In genomic region chr7:67302113-67303039, GRCh38 we compare ENCODE assay signal across 8 cellular contexts.
DNase-seq lines count a peak whose midpoint lies in the region; ATAC-seq, FAIRE-seq and TF ChIP-seq lines count a peak whose summit lies in the region.

No MANE protein-coding gene starts in this region.

- peak overlapping the region; percentile 98 for H4K5ac ChIP-seq in H1 (ENCODE audit: insufficient read length, low read depth, low read length)

- H2BK15ac ChIP-seq in H1 (ENCODE audit: low read length) (no peak overlapping the region), mesenchymal stem cell (ENCODE audit: low read depth, poor library complexity, severe bottlenecking) (peak overlapping the region; percentile 80)

- peak; percentile 19 for FAIRE-seq in H1 (lab: Jason Lieb, UNC)

- peak; percentile 65 to 93 for TF ChIP-seq POLR2A in H1 (IDR thresholded peaks at IDR 0.05; ENCODE audit: control extremely low read depth in 1 of 2, low read depth in 2 of 2, low read length in 2 of 2)

- H3K4me1 ChIP-seq in H1 (replicated peaks in 1 of 4; ENCODE audit: control insufficient read depth in 3 of 4, insufficient read depth in 4 of 4, low read length in 3 of 4) (peaks cover 0 to 2% (median 0%) of the 10 kb centered on the region in 4 experiments; a peak in 1 of 7 replicates), mesenchymal stem cell (ENCODE audit: control insufficient read depth, insufficient read depth, low read depth, low read length) (peaks cover 5% of the 10 kb centered on the region)

- H2BK120ac ChIP-seq in H1 (replicated peaks; ENCODE audit: low read depth, low read length) (no peak overlapping the region), mesenchymal stem cell (ENCODE audit: low read depth, low read length) (peak overlapping the region; percentile 89)

- H3K18ac ChIP-seq in H1 (ENCODE audit: extremely low read depth, low read length) (peak overlapping the region; percentile 43; the same call in 1 of the 2 replicates), mesenchymal stem cell (ENCODE audit: low read depth in 1 of 2, low read length in 2 of 2) (peak overlapping the region; percentile 99)

- no peak overlapping the region for H3K4ac ChIP-seq in H1 (replicated peaks; ENCODE audit: insufficient read length, low read depth, low read length)
- peak overlapping the region; percentile 75 to 87 for H3K4ac ChIP-seq in mesenchymal stem cell (ENCODE audit: low read depth in 1 of 2, low read length in 2 of 2)

- peak overlapping the region; percentile 85 to 95 (median 88) for H3K9ac ChIP-seq in H1 (replicated peaks in 1 of 4; ENCODE audit: extremely low read depth in 1 of 4, low read depth in 3 of 4, low read length in 3 of 4)
- H3K9ac ChIP-seq in mesenchymal stem cell (ENCODE audit: low read length) = peak overlapping the region; percentile 97

- H2AFZ ChIP-seq in H1 (ENCODE audit: low read length) (peak overlapping the region; percentile 97), mesenchymal stem cell (ENCODE audit: low read depth, low read length) (peak overlapping the region; percentile 100)

- H3K56ac ChIP-seq in H1 (replicated peaks; ENCODE audit: insufficient read length, low read depth, low read length) = peak overlapping the region; percentile 73

- peak overlapping the region; percentile 71 to 93 (median 90) for H3K4me3 ChIP-seq in H1 (ENCODE audit: extremely low read depth in 1 of 4, insufficient read depth in 2 of 4, low read depth in 3 of 4, low read length in 4 of 4)
- H3K4me3 ChIP-seq in mesenchymal stem cell (ENCODE audit: insufficient read depth in 1 of 2, low read depth in 1 of 2, low read length in 2 of 2) = peak overlapping the region; percentile 93 to 94

- 0 out of 4 replicates have a peak, but pooled peaks of 1 of the 2 experiments have one; percentile 0 for TF ChIP-seq RAD21 in H1 (IDR thresholded peaks at IDR 0.05 in 1 of 2, conservative IDR thresholded peaks at IDR 0.05 in 1 of 2; ENCODE audit: low read depth in 2 of 2, low read length in 2 of 2)

- H3K23ac ChIP-seq in H1 (ENCODE audit: insufficient read length) (no peak overlapping the region), mesenchymal stem cell (ENCODE audit: low read length in 2 of 2) (peak overlapping the region in 1 of 2 experiments; percentile 99)

- H3K79me2 ChIP-seq in H1 (ENCODE audit: control insufficient read depth in 1 of 2, insufficient read depth in 2 of 2, low read length in 2 of 2) = peaks cover 0 to 22% of the 10 kb centered on the region in 2 experiments; a peak in 2 of 4 replicates

- peak overlapping the region; percentile 57 to 78 for H3K4me2 ChIP-seq in H1 (ENCODE audit: insufficient read depth in 1 of 2, low read depth in 2 of 2, low read length in 2 of 2)
- peak overlapping the region; percentile 95 for H3K4me2 ChIP-seq in mesenchymal stem cell (ENCODE audit: low read length, poor library complexity, severe bottlenecking)

- H4K8ac ChIP-seq in H1 (ENCODE audit: extremely low read depth, insufficient read depth, low read length) (peak overlapping the region; percentile 99), mesenchymal stem cell (ENCODE audit: low read length) (peak overlapping the region; percentile 94)

- TF ChIP-seq CTCF in H1 (IDR thresholded peaks at IDR 0.05; ENCODE audit: control extremely low read depth in 1 of 3, insufficient read depth in 1 of 3, low read depth in 1 of 3, low read length in 3 of 3) = no peak

- no peak overlapping the region for H2AK5ac ChIP-seq in H1 (ENCODE audit: low read depth, low read length)
- no peak overlapping the region for H2AK5ac ChIP-seq in mesenchymal stem cell (ENCODE audit: low read length, severe bottlenecking)

- H3K14ac ChIP-seq in H1 (ENCODE audit: insufficient read length) = no peak overlapping the region
- peak overlapping the region in 1 of 2 experiments; percentile 97 for H3K14ac ChIP-seq in mesenchymal stem cell (ENCODE audit: low read length in 2 of 2)

- no peaks in the 10 kb centered on the region for H3K23me2 ChIP-seq in H1 (ENCODE audit: low read depth, low read length)

- no peaks in the 10 kb centered on the region for H3K27me3 ChIP-seq in H1 (replicated peaks in 1 of 4; ENCODE audit: control insufficient read depth in 3 of 4, extremely low read depth in 1 of 4, insufficient read depth in 3 of 4, low read length in 3 of 4)
- no peaks in the 10 kb centered on the region for H3K27me3 ChIP-seq in mesenchymal stem cell (ENCODE audit: control insufficient read depth in 1 of 2, insufficient read depth in 1 of 2, low read length in 2 of 2)

- H4K20me1 ChIP-seq in H1 (replicated peaks in 1 of 2; ENCODE audit: control insufficient read depth in 1 of 2, insufficient read depth in 2 of 2, low read length in 2 of 2) = no peaks in the 10 kb centered on the region

- H3K79me1 ChIP-seq in H1 (ENCODE audit: low read depth, low read length) (no peaks in the 10 kb centered on the region; the same call in 1 of the 2 replicates), mesenchymal stem cell (replicated peaks; ENCODE audit: low read length, poor library complexity, severe bottlenecking) (peaks cover 4% of the 10 kb centered on the region)

- DNase-seq in COLO668 (lab: John Stamatoyannopoulos, UW; ENCODE audit: unreplicated experiment) (peak; percentile 98), HS-5 (ENCODE audit: low read depth) (peak; percentile 89), H1 (ENCODE audit: low read depth in 1 of 2, low spot score in 2 of 2) (peak; percentile 91 to 97), mesenchymal stem cell (peak; percentile 100)
- DNase-seq in NK-92 treated with Interleukin-12 subunit alpha and Interleukin-12 subunit beta, amount 100 ng/mL, for 24 hours (lab: John Stamatoyannopoulos, UW) = peak; percentile 99
- DNase-seq in activated CD8-positive, alpha-beta memory T cell treated with anti-CD3 and anti-CD28 coated beads for 48 hours (ENCODE audit: low read depth in 2 of 3, low spot score in 2 of 3) = peak; percentile 90 to 91 (median 91)
- DNase-seq in stimulated activated CD8-positive, alpha-beta memory T cell treated with anti-CD3 and anti-CD28 coated beads, Interleukin-12 subunit alpha, Interleukin-12 subunit beta, amount 100 ng/mL, for 4 hours (ENCODE audit: low read depth) = peak; percentile 94

- peak overlapping the region; percentile 68 for H2BK5ac ChIP-seq in H1 (ENCODE audit: low read depth, low read length)
- H2BK5ac ChIP-seq in mesenchymal stem cell (ENCODE audit: low read depth, low read length, poor library complexity, severe bottlenecking) = peak overlapping the region; percentile 69

- 1% methylated on average over 52 of the region's 83 CpGs; no CpG with 5 or more reads in 1 of the 2 experiments for WGBS in H1 (ENCODE audit: extremely low coverage in 1 of 2, insufficient coverage in 1 of 2, insufficient read length in 1 of 2, insufficient replicate concordance in 2 of 2, low coverage in 1 of 2, low lambda C conversion rate in 2 of 2, missing lambda C conversion rate in 1 of 2), 2 experiments
- under 1% methylated on average over 82 of the region's 83 CpGs for WGBS in mesenchymal stem cell

- H4K91ac ChIP-seq in H1 (replicated peaks; ENCODE audit: insufficient read length, low read length) (peak overlapping the region; percentile 94), mesenchymal stem cell (ENCODE audit: low read length) (peak overlapping the region; percentile 95)

- POLR2A ChIA-PET in H1 (lab: Charles Lee; ENCODE audit: partially characterized antibody) = interaction anchor here (0.6 to 2.4 kb wide), 12 partner anchors 11 to 1916 kb away, joined by 3 to 12 read pairs (median 4); partner anchors contain the start of gene SBDS

- no peak for TF ChIP-seq EP300 in H1 (IDR thresholded peaks at IDR 0.05; ENCODE audit: borderline replicate concordance in 1 of 2, low read depth in 2 of 2, low read length in 2 of 2)

- no peak overlapping the region for H2BK20ac ChIP-seq in H1 (ENCODE audit: low read length)

- CTCF ChIA-PET in H1 (lab: Charles Lee; ENCODE audit: partially characterized antibody) = interaction anchor here (0.7 to 1.0 kb wide), 2 partner anchors 69 to 75 kb away, joined by 3 to 4 read pairs; no protein-coding TSS in a partner anchor

- H2BK12ac ChIP-seq in H1 (ENCODE audit: low read depth, low read length) (no peak overlapping the region), mesenchymal stem cell (ENCODE audit: low read length in 2 of 2) (peak overlapping the region; percentile 39 to 78)

- H3K9me3 ChIP-seq in H1 (ENCODE audit: insufficient read depth in 2 of 2, low read depth in 1 of 2, low read length in 1 of 2) = no peaks in the 10 kb centered on the region
- no peaks in the 10 kb centered on the region for H3K9me3 ChIP-seq in mesenchymal stem cell (ENCODE audit: control insufficient read depth, low read length)

- H3K27ac ChIP-seq in H1 (ENCODE audit: low read depth, low read length) = peak overlapping the region; percentile 96
- peak overlapping the region; percentile 99 for H3K27ac ChIP-seq in mesenchymal stem cell (ENCODE audit: low read length, poor library complexity, severe bottlenecking)

- ATAC-seq in GM19468 (IDR thresholded peaks at IDR 0.05; ENCODE audit: extremely low read depth, unreplicated experiment) = peak; percentile 81

- H3K36me3 ChIP-seq in H1 (ENCODE audit: control insufficient read depth in 2 of 4, insufficient read depth in 4 of 4, low read length in 3 of 4) = peaks cover 0 to 7% (median 3%) of the 10 kb centered on the region in 4 experiments; a peak in 3 of 8 replicates
- peaks cover 4 to 6% of the 10 kb centered on the region in 2 experiments for H3K36me3 ChIP-seq in mesenchymal stem cell (ENCODE audit: control insufficient read depth in 1 of 2, insufficient read depth in 2 of 2, low read depth in 1 of 2, low read length in 2 of 2)

TF ChIP-seq in H1, 55 proteins besides CTCF, POLR2A, EP300 and RAD21 (continues in another document):
- 0 out of 2 replicates have a peak, but pooled peaks have one; percentile 19 for TF ChIP-seq CHD2 (IDR thresholded peaks at IDR 0.05; ENCODE audit: low read length)
- peak; percentile 25 for TF ChIP-seq TAF7 (optimal IDR thresholded peaks at IDR 0.05; ENCODE audit: borderline replicate concordance, low read depth, low read length)
- TF ChIP-seq BCL11A (IDR thresholded peaks at IDR 0.05; ENCODE audit: low read depth in 2 of 2, low read length in 2 of 2) = no peak
- peak; percentile 74 for TF ChIP-seq KDM4A (IDR thresholded peaks at IDR 0.05; ENCODE audit: low read depth, low read length, severe bottlenecking)
- peak; percentile 88 for TF ChIP-seq TAF1 (IDR thresholded peaks at IDR 0.05; ENCODE audit: low read depth, low read length)
- 0 out of 2 replicates have a peak, but pooled peaks have one; percentile 68 for TF ChIP-seq RBBP5 (IDR thresholded peaks at IDR 0.05; ENCODE audit: borderline replicate concordance, low read depth, low read length)
- peak; percentile 81 for TF ChIP-seq SP1 (IDR thresholded peaks at IDR 0.05; ENCODE audit: low read depth, low read length)
- no peak for TF ChIP-seq CHD1 (IDR thresholded peaks at IDR 0.05; ENCODE audit: low read depth, low read length)
- TF ChIP-seq HDAC2 (IDR thresholded peaks at IDR 0.05; ENCODE audit: borderline replicate concordance in 1 of 2, low read depth in 2 of 2, low read length in 2 of 2) = 0 out of 4 replicates have a peak, but pooled peaks of 1 of the 2 experiments have one; percentile 60
- TF ChIP-seq SP2 (IDR thresholded peaks at IDR 0.05; ENCODE audit: low read length) = no peak
- peak; percentile 76 for TF ChIP-seq TBP (IDR thresholded peaks at IDR 0.05; ENCODE audit: low read depth, low read length)
- TF ChIP-seq POLR2AphosphoS5 (IDR thresholded peaks at IDR 0.05; ENCODE audit: low read depth, low read length) = peak; percentile 91

Comparison
In these comparisons a context has a peak if more than half of its experiments do, and no peak if none do; other contexts are left out.
1. Peak in every context shown above with its lines: DNase-seq, ATAC-seq, H3K4me3 ChIP-seq and H3K27ac ChIP-seq.